ENCODE assay signal across 25 cellular contexts in the genomic region with DNA sequence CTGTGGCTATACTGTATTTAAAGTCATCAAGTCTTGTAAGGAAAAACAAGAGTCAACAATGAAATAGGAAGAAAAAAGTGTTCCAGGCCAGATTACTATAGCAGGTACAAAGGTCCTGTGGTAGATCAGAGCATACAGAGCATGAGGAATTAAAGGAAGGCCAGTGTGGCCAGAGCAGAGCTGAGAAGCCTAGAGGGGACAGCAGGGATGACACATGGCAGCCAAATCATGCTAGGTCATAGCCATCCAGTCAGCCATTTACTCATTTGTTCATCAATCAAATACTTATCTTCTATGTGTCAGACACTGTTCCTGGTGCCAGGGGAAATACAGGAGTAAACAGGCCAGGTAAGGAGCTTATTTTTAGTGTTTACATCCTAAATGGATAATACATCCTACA. TPM values are rescaled to one million over a fixed set of nuclear protein-coding genes. Genes with fewer than 3 reads are reported as not detected.
"Had no signal": no experiment of that assay in that cellular context is flagged by ENCODE, and none has a peak within 500 bp of the region (broad histone marks: within the 10 kb centered on the region; RNA-seq: fewer than 3 reads in every experiment).

No MANE protein-coding gene starts in this region.

- H3K27me3 ChIP-seq: right lobe of liver had no signal

- H3K27ac ChIP-seq: heart right ventricle, left ventricle myocardium inferior, lower lobe of right lung, parathyroid adenoma, prostate gland, right lobe of liver, thoracic aorta, transverse colon had no signal

- H3K79me2 ChIP-seq: parathyroid adenoma had no signal

- H3K4me3 ChIP-seq: heart right ventricle, left ventricle myocardium inferior, lower lobe of right lung, prostate gland, right lobe of liver, thoracic aorta, transverse colon had no signal

- H3K9ac ChIP-seq: parathyroid adenoma had no signal

- H2AFZ ChIP-seq: parathyroid adenoma had no signal

- FAIRE-seq: frontal cortex, keratinocyte had no signal

- H3K36me3 ChIP-seq: heart right ventricle, left ventricle myocardium inferior, lower lobe of right lung, prostate gland, right lobe of liver, thoracic aorta, transverse colon had no signal

- ATAC-seq: heart right ventricle; left cardiac atrium; lower lobe of right lung; right lobe of liver; stimulated activated naive B cell treated with anti-CD40 and anti-IgM and Interleukin-4, amounts not matched to agents 10 μg/mL and 1 μg/mL and 100 μg/mL, for 72 hours; stimulated activated naive CD8-positive, alpha-beta T cell treated with anti-CD3 and anti-CD28 coated beads, Interleukin-15, amount 100 ng/mL, for 72 hours had no signal

- H3K4me3 Mint-ChIP-seq: memory B cell; nephron; stimulated activated naive B cell treated with anti-CD40 and anti-IgM and Interleukin-4, amounts not matched to agents 10 μg/mL and 1 μg/mL and 100 μg/mL, for 72 hours; stimulated activated naive CD8-positive, alpha-beta T cell treated with anti-CD3 and anti-CD28 coated beads, Interleukin-15, amount 100 ng/mL, for 72 hours had no signal

- H3K27me3 Mint-ChIP-seq: stimulated activated naive CD8-positive, alpha-beta T cell treated with anti-CD3 and anti-CD28 coated beads, Interleukin-15, amount 100 ng/mL, for 72 hours had no signal

- H3K4me1 ChIP-seq: heart right ventricle, left ventricle myocardium inferior, lower lobe of right lung, parathyroid adenoma, prostate gland, right lobe of liver, transverse colon had no signal

- H3K9me3 Mint-ChIP-seq: nephron had no signal

- H3K27ac Mint-ChIP-seq: nephron; stimulated activated naive B cell treated with anti-CD40 and anti-IgM and Interleukin-4, amounts not matched to agents 10 μg/mL and 1 μg/mL and 100 μg/mL, for 72 hours; stimulated activated naive CD8-positive, alpha-beta T cell treated with anti-CD3 and anti-CD28 coated beads, Interleukin-15, amount 100 ng/mL, for 72 hours had no signal

- H3K4me1 Mint-ChIP-seq: stimulated activated naive CD8-positive, alpha-beta T cell treated with anti-CD3 and anti-CD28 coated beads, Interleukin-15, amount 100 ng/mL, for 72 hours had no signal

- DNase-seq: effector memory CD4-positive, alpha-beta T cell; heart right ventricle; hypothalamus; left cardiac atrium; left ventricle myocardium inferior; lower lobe of right lung; midbrain; occipital lobe; retina; right lobe of liver; stimulated activated CD4-positive, alpha-beta T cell treated with anti-CD3 and anti-CD28 coated beads, Interleukin-4, amount 100 ng/mL, for 24 hours; stimulated activated naive B cell treated with anti-CD40 and anti-IgM and Interleukin-4, amounts not matched to agents 10 μg/mL and 1 μg/mL and 100 μg/mL, for 72 hours; stimulated activated naive CD8-positive, alpha-beta T cell treated with anti-CD3 and anti-CD28 coated beads, Interleukin-15, amount 100 ng/mL, for 72 hours; transverse colon had no signal

- H3K9me3 ChIP-seq: lower lobe of right lung, prostate gland, right lobe of liver, thoracic aorta, transverse colon had no signal

RNA-seq across cellular contexts. Expression of gene FIGLA, which starts 46.8 kb away (rescaled TPM):
- total RNA-seq: epithelial cell of proximal tubule, frontal cortex, glomerular endothelial cell, left cardiac atrium, left ventricle myocardium inferior, lower lobe of right lung, occipital lobe, prostate gland, right lobe of liver, subcutaneous adipose tissue, thoracic aorta, transverse colon, urinary bladder had no signal
- polyA plus RNA-seq: keratinocyte, urinary bladder had no signal
